Comparison of ENCODE assay signal across 9 cellular contexts in the genomic region with DNA sequence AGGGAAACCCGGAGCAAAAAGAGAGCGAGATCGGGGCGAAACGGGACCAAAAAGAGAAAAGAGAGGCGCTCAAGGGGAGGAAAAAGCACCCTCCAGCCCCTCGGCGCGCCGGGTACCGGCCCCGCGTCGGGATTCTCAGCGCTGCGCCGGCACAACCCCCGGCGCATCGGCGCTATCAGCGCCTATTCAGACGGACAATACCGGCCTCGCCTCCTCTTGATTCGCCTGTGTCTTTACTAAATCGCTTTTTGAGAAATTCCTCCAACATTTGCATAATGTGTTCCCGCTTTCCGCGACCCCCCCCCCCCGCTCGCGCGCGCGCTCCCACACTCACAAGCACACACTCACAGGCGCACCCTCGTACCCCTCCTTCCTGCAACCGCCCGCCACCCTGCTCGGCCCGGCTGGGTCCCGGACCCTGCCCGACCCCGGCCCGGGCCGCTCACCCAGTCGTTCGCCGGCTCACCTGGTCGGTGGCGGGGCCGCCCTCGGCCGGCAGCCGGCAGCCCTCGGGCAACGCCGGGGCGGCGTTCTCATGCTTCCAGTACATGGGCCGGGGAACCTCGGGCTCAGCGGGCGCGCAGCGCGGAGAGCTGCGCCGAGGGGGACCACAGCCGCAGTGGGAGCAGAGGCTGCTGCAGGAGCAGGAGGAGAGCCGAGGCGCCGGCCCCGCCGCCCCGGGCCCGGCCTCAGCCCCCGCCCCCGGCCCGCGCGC. TPM values are rescaled to one million over a fixed set of nuclear protein-coding genes. Genes with fewer than 3 reads are reported as not detected.
DNase-seq lines count a peak whose midpoint lies in the region; ATAC-seq, FAIRE-seq and TF ChIP-seq lines count a peak whose summit lies in the region.
"Had no signal": no experiment of that assay in that cellular context is flagged by ENCODE, and none has a peak within 500 bp of the region (broad histone marks: within the 10 kb centered on the region; RNA-seq: fewer than 3 reads in every experiment).

No MANE protein-coding gene starts in this region.

- no peak overlapping the region for H3K27ac ChIP-seq in ovary

- intact Hi-C loops in ovary (cut with DNase I), result no loop called here

- no peaks in the 10 kb centered on the region for H3K9me3 ChIP-seq in ovary

- 1 to 3% (median 2%) methylated on average over 32 to 82 of the region's 83 CpGs for WGBS in ovary, 3 donors

- TF ChIP-seq CTCF in epithelial cell of esophagus (IDR thresholded peaks at IDR 0.05; ENCODE audit: insufficient read depth, low read depth, low read length, missing control alignments) (no peak), ovary (IDR thresholded peaks at IDR 0.05) (no peak)

- no peaks in the 10 kb centered on the region for H3K36me3 ChIP-seq in ovary

- DNase-seq in ELF-1 (ENCODE audit: low read depth, low spot score) (peak; percentile 52), NCI-H2171 (lab: John Stamatoyannopoulos, UW) (peak; percentile 30), epithelial cell of esophagus (ENCODE audit: low read depth) (no peak), ovary (no peak), NCI-H446 (lab: John Stamatoyannopoulos, UW) (no peak), RCC 7860 (ENCODE audit: low spot score) (no peak)
- DNase-seq: T-cell had no signal

- ATAC-seq in GM21390 (IDR thresholded peaks at IDR 0.05; ENCODE audit: unreplicated experiment), result no peak
- no peak for ATAC-seq in GM21526 (IDR thresholded peaks at IDR 0.05; ENCODE audit: low FRiP score, unreplicated experiment)
- ATAC-seq: T-cell had no signal

- FAIRE-seq in RCC 7860 (lab: Jason Lieb, UNC), result no peak

- H3K27me3 ChIP-seq in ovary, result no peaks in the 10 kb centered on the region

- TF ChIP-seq POLR2A in ovary (IDR thresholded peaks at IDR 0.05), result no peak

- H3K4me3 ChIP-seq in epithelial cell of esophagus (ENCODE audit: low read length), result peak overlapping the region; percentile 15
- H3K4me3 ChIP-seq in ovary, result peak overlapping the region; percentile 31

- no peak for TF ChIP-seq EP300 in ovary (IDR thresholded peaks at IDR 0.05)

- no peaks in the 10 kb centered on the region for H3K4me1 ChIP-seq in ovary (ENCODE audit: insufficient read depth)

RNA-seq across cellular contexts. Expression of a gene that starts 0.4 kb away (rescaled TPM):
- total RNA-seq in ovary, result 1 to 10 TPM in 6 of 7 donors, under 1 TPM in 1; 0.46 to 8.8 (median 2.1) TPM
- 1 to 10 TPM; 5.0 to 6.6 TPM for polyA plus RNA-seq in ovary
- total RNA-seq: T-cell had no signal

RNA-seq across cellular contexts. Expression of a gene that starts 36.3 kb away (rescaled TPM):
- 10 to 100 TPM in 6 of 7 donors, 1 to 10 TPM in 1; 8.3 to 23.7 (median 17.0) TPM for total RNA-seq in ovary
- 10 to 100 TPM in 1 of 2 donors, 1 to 10 TPM in 1; 9.5 to 25.0 TPM for polyA plus RNA-seq in ovary

RNA-seq across cellular contexts. Expression of a gene that starts 36.3 kb away (rescaled TPM):
- total RNA-seq in ovary, result 10 to 100 TPM; 17.9 to 28.5 (median 22.2) TPM
- polyA plus RNA-seq in ovary, result 10 to 100 TPM; 15.6 to 29.8 TPM

Comparison
In these comparisons a context has a peak if more than half of its experiments do, and no peak if none do; other contexts are left out.
1. DNase-seq: peak in ELF-1 (single experiment) and NCI-H2171 (single experiment); none in epithelial cell of esophagus (single experiment), ovary (0 of 5), NCI-H446 (0 of 2) and RCC 7860 (single experiment).